Comparison of ENCODE assay signal across 17 cellular contexts in the genomic region with DNA sequence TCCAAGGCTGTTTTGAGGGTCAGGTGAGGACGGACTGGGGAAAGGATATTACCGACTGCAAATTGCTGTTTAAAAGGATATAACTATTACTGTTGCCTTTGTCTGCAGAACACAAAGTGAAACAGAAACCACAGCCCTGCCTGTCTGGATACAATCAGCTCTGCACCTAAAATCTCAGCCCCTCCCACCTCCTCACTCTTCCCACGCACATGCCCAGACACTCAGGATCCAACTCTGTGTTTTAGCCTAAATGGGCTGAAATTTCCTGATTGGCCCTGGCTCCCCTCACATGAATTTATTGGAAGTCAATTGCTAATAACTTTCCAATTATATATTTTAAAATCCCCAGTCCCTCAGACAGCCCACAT.
DNase-seq lines count a peak whose midpoint lies in the region; ATAC-seq, FAIRE-seq and TF ChIP-seq lines count a peak whose summit lies in the region.
"Had no signal": no experiment of that assay in that cellular context is flagged by ENCODE, and none has a peak within 500 bp of the region (broad histone marks: within the 10 kb centered on the region; RNA-seq: fewer than 3 reads in every experiment).

No MANE protein-coding gene starts in this region.

- no peak for ATAC-seq in stimulated activated naive CD8-positive, alpha-beta T cell treated with anti-CD3 and anti-CD28 coated beads, Interleukin-15, amount 100 ng/mL, for 72 hours
- ATAC-seq: GM23338 had no signal

- no peak for TF ChIP-seq CTCF in GM10248 (IDR thresholded peaks at IDR 0.05; ENCODE audit: control extremely low read depth, extremely low read depth, low read depth, missing control alignments)
- TF ChIP-seq CTCF in osteoblast (IDR thresholded peaks at IDR 0.05; ENCODE audit: extremely low read depth, low read depth, low read length) = no peak

- H3K9me3 Mint-ChIP-seq in stimulated activated naive CD8-positive, alpha-beta T cell treated with anti-CD3 and anti-CD28 coated beads, Interleukin-15, amount 100 ng/mL, for 72 hours = peaks cover 0 to 9% of the 10 kb centered on the region in 2 donors

- no peaks in the 10 kb centered on the region for H3K4me1 ChIP-seq in osteoblast (ENCODE audit: insufficient read depth, low read length)

- peak; percentile 48 for DNase-seq in activated effector memory CD4-positive, alpha-beta T cell treated with anti-CD3 and anti-CD28 coated beads, Interleukin-2, amount 50 U/mL, for 16 hours
- DNase-seq in activated effector memory CD4-positive, alpha-beta T cell treated with Interleukin-2 at 50 U/mL for 16 hours = no peak
- DNase-seq in GM10248 (ENCODE audit: extremely low spot score) = peak; percentile 28
- peak; percentile 4 for DNase-seq in OCI-M1 (lab: John Stamatoyannopoulos, UW)
- DNase-seq in osteoblast (ENCODE audit: insufficient read length, low spot score, missing footprints) = peak; percentile 15
- DNase-seq in RCC 7860 (ENCODE audit: low spot score) = no peak
- no peak for DNase-seq in SIG-M5 treated with dmso at 0.1 percent for 504 hours (lab: John Stamatoyannopoulos, UW; ENCODE audit: unreplicated experiment)
- DNase-seq in stimulated activated naive CD8-positive, alpha-beta T cell treated with anti-CD3 and anti-CD28 coated beads, Interleukin-15, amount 100 ng/mL, for 72 hours = no peak
- DNase-seq: NCI-H1105, NCI-H2081 treated with DMSO at 0.1 percent for 48 hours, NCI-H510A, NCI-H774, SIG-M5 had no signal

- H3K27ac ChIP-seq in osteoblast (ENCODE audit: low read depth, low read length) = no peak overlapping the region
- H3K27ac ChIP-seq: C4-2B, RWPE1 had no signal

- CTCF ChIA-PET in GM10248 (lab: Yijun Ruan, JAX) = no interaction called here

- POLR2A ChIA-PET in GM10248 (lab: Yijun Ruan, JAX) = no interaction called here

- no peak overlapping the region for H3K4me2 ChIP-seq in osteoblast (ENCODE audit: insufficient read depth, low read length)
- H3K4me2 ChIP-seq: GM23338 had no signal

- FAIRE-seq in RCC 7860 (lab: Jason Lieb, UNC) = no peak
- FAIRE-seq: D721Med had no signal

- H3K4me3 Mint-ChIP-seq in stimulated activated naive CD8-positive, alpha-beta T cell treated with anti-CD3 and anti-CD28 coated beads, Interleukin-15, amount 100 ng/mL, for 72 hours = no peak overlapping the region
- H3K4me3 Mint-ChIP-seq: GM23338 had no signal

- no peaks in the 10 kb centered on the region for H3K79me2 ChIP-seq in osteoblast (ENCODE audit: insufficient read depth, low read length)

- no peak overlapping the region for H3K27ac Mint-ChIP-seq in stimulated activated naive CD8-positive, alpha-beta T cell treated with anti-CD3 and anti-CD28 coated beads, Interleukin-15, amount 100 ng/mL, for 72 hours
- H3K27ac Mint-ChIP-seq: GM23338 had no signal

- no peaks in the 10 kb centered on the region for H4K20me1 ChIP-seq in osteoblast (ENCODE audit: insufficient read depth, low read length)

- H3K27me3 ChIP-seq in osteoblast (ENCODE audit: insufficient read depth, low read length) = no peaks in the 10 kb centered on the region

- no peak overlapping the region for H2AFZ ChIP-seq in osteoblast (ENCODE audit: low read length)
- H2AFZ ChIP-seq: GM23338 had no signal

- no peak overlapping the region for H3K4me3 ChIP-seq in osteoblast (ENCODE audit: insufficient read depth, low read length)
- H3K4me3 ChIP-seq: GM23338 had no signal

- no peaks in the 10 kb centered on the region for H3K4me1 Mint-ChIP-seq in stimulated activated naive CD8-positive, alpha-beta T cell treated with anti-CD3 and anti-CD28 coated beads, Interleukin-15, amount 100 ng/mL, for 72 hours

- H3K36me3 ChIP-seq in osteoblast (ENCODE audit: insufficient read depth, low read length) = no peaks in the 10 kb centered on the region

- no peaks in the 10 kb centered on the region for H3K9me3 ChIP-seq in osteoblast (ENCODE audit: low read depth, low read length)

- peaks cover 23% of the 10 kb centered on the region for H3K27me3 Mint-ChIP-seq in stimulated activated naive CD8-positive, alpha-beta T cell treated with anti-CD3 and anti-CD28 coated beads, Interleukin-15, amount 100 ng/mL, for 72 hours

Comparison
In these comparisons a context has a peak if more than half of its experiments do, and no peak if none do; other contexts are left out.
1. DNase-seq: peak in activated effector memory CD4-positive, alpha-beta T cell treated with anti-CD3 and anti-CD28 coated beads, Interleukin-2, amount 50 U/mL, for 16 hours (single experiment), GM10248 (single experiment), OCI-M1 (single experiment) and osteoblast (single experiment); none in activated effector memory CD4-positive, alpha-beta T cell treated with Interleukin-2 at 50 U/mL for 16 hours (single experiment), RCC 7860 (single experiment), SIG-M5 treated with dmso at 0.1 percent for 504 hours (single experiment) and stimulated activated naive CD8-positive, alpha-beta T cell treated with anti-CD3 and anti-CD28 coated beads, Interleukin-15, amount 100 ng/mL, for 72 hours (0 of 2).